32 cellular contexts compared by ENCODE assay signal in the genomic region with DNA sequence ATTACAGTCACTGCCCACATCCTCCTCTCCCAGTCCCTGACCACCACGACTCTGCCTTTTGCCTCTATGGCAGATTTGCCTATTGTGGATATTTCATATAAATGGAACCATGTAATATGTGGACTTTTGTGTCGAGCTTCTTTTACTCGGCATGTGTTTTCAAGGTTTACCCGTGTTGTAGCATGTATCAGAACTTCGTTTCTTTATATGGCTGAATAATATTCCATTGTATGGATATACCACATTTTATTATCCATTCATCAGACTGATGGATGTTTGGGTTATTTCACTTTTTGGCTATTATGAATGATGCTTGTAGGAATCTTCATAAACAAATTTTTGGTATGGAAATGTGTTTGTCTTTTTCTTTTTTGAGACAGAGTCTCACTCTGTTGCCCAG. TPM values are rescaled to one million over a fixed set of nuclear protein-coding genes. Genes with fewer than 3 reads are reported as not detected.
DNase-seq lines count a peak whose midpoint lies in the region; ATAC-seq, FAIRE-seq and TF ChIP-seq lines count a peak whose summit lies in the region.
"Had no signal": no experiment of that assay in that cellular context is flagged by ENCODE, and none has a peak within 500 bp of the region (broad histone marks: within the 10 kb centered on the region; RNA-seq: fewer than 3 reads in every experiment).

No MANE protein-coding gene starts in this region.

- POLR2A ChIA-PET in SK-N-SH (lab: Yijun Ruan, JAX): no interaction called here
- POLR2A ChIA-PET in HepG2 (lab: Yijun Ruan, JAX): interaction anchor here (1.3 kb wide), 1 partner anchor 9 kb away, joined by 4 read pairs; no protein-coding TSS in a partner anchor

- H3K4me2 ChIP-seq in SK-N-SH (no peak overlapping the region), HepG2 (ENCODE audit: low read depth, low read length) (no peak overlapping the region)
- H3K4me2 ChIP-seq: A549; BLaER1; BLaER1 treated with 17β-estradiol and CSF1 and Interleukin-3, amounts not matched to agents 10 nM and 100 nM had no signal

- BruUV-seq in HepG2 (replicated peaks; lab: Mats Ljungman, UMichigan): no TSS peak

- H2AFZ ChIP-seq in SK-N-SH (ENCODE audit: low read depth) (no peak overlapping the region), HepG2 (ENCODE audit: low read length) (no peak overlapping the region)

- H4K20me1 ChIP-seq in SK-N-SH (ENCODE audit: insufficient read depth) (no peaks in the 10 kb centered on the region), HepG2 (ENCODE audit: insufficient read depth, low read length) (no peaks in the 10 kb centered on the region)
- H4K20me1 ChIP-seq: BLaER1; BLaER1 treated with 17β-estradiol and CSF1 and Interleukin-3, amounts not matched to agents 10 nM and 100 nM had no signal

- H3K4me3 ChIP-seq in SK-N-SH (ENCODE audit: low read depth in 2 of 2, low read length in 1 of 2) (no peak overlapping the region), HepG2 (replicated peaks in 1 of 3; ENCODE audit: insufficient read depth in 1 of 3, low read depth in 2 of 3, low read length in 3 of 3) (no peak overlapping the region), right lobe of liver (no peak overlapping the region)
- H3K4me3 ChIP-seq: A549; BLaER1; BLaER1 treated with 17β-estradiol and CSF1 and Interleukin-3, amounts not matched to agents 10 nM and 100 nM had no signal

- ATAC-seq in SK-N-SH treated with all-trans-retinoic acid at 6 μM for 48 hours: no peak
- no peak for ATAC-seq in HepG2
- no peak for ATAC-seq in right lobe of liver
- ATAC-seq: A549; CD8-positive, alpha-beta T cell had no signal

- no peak for TF ChIP-seq EP300 in SK-N-SH (IDR thresholded peaks at IDR 0.05; ENCODE audit: borderline replicate concordance in 1 of 2, low read depth in 1 of 2, low read length in 1 of 2)
- TF ChIP-seq EP300 in HepG2 (IDR thresholded peaks at IDR 0.05; ENCODE audit: low read depth in 2 of 2, low read length in 2 of 2): no peak
- TF ChIP-seq EP300 in HepG2 (CRISPR knock-in tag; IDR thresholded peaks at IDR 0.05; ENCODE audit: borderline replicate concordance): no peak

- in situ Hi-C loops in HepG2 (cut with HindIII; ENCODE audit: extremely low pct_ligation_motif_present, low pct_unique_long_range_greater_than_20kb): no loop called here

- TF ChIP-seq RAD21 in SK-N-SH (IDR thresholded peaks at IDR 0.05; ENCODE audit: low read length) (no peak), HepG2 (CRISPR knock-in tag; IDR thresholded peaks at IDR 0.05) (no peak)

- no peak for TF ChIP-seq CTCF in SK-N-SH (IDR thresholded peaks at IDR 0.05)
- TF ChIP-seq CTCF in HepG2 (CRISPR knock-in tag; IDR thresholded peaks at IDR 0.05): no peak
- no peak for TF ChIP-seq CTCF in right lobe of liver (IDR thresholded peaks at IDR 0.05)

- no peak for FAIRE-seq in HepG2 (lab: Jason Lieb, UNC)
- FAIRE-seq: A549, D721Med had no signal

- 77% methylated on average over 5 of the region's 5 CpGs for WGBS in SK-N-SH (ENCODE audit: low lambda C conversion rate)
- WGBS in HepG2 (ENCODE audit: low lambda C conversion rate): 98% methylated on average over 5 of the region's 5 CpGs
- WGBS in right lobe of liver (ENCODE audit: insufficient coverage, low coverage, low lambda C conversion rate, missing lambda C conversion rate): 87% methylated on average over 5 of the region's 5 CpGs

- peaks cover 0 to 18% of the 10 kb centered on the region in 2 experiments; a peak in 2 of 4 replicates for H3K4me1 ChIP-seq in SK-N-SH (ENCODE audit: control insufficient read depth in 1 of 2, insufficient read depth in 2 of 2, low read depth in 1 of 2, low read length in 1 of 2)
- peaks cover 95% of the 10 kb centered on the region for H3K4me1 ChIP-seq in HepG2 (ENCODE audit: insufficient read depth, low read length)
- H3K4me1 ChIP-seq in right lobe of liver: no peaks in the 10 kb centered on the region
- H3K4me1 ChIP-seq: A549; BLaER1; BLaER1 treated with 17β-estradiol and CSF1 and Interleukin-3, amounts not matched to agents 10 nM and 100 nM; Caco-2 had no signal

- no peaks in the 10 kb centered on the region for H3K9me2 ChIP-seq in SK-N-SH

- no peak for TF ChIP-seq POLR2A in HepG2 (IDR thresholded peaks at IDR 0.05; ENCODE audit: insufficient read depth in 1 of 2, low read depth in 2 of 2, low read length in 2 of 2)
- TF ChIP-seq POLR2A in right lobe of liver (IDR thresholded peaks at IDR 0.05): no peak

- no peak overlapping the region for H3K9ac ChIP-seq in SK-N-SH
- no peak overlapping the region for H3K9ac ChIP-seq in HepG2 (ENCODE audit: insufficient read depth, low read depth, low read length)
- H3K9ac ChIP-seq: BLaER1; BLaER1 treated with 17β-estradiol and CSF1 and Interleukin-3, amounts not matched to agents 10 nM and 100 nM had no signal

- H3K27ac ChIP-seq in SK-N-SH (ENCODE audit: low read depth in 2 of 2, low read length in 1 of 2): no peak overlapping the region
- H3K27ac ChIP-seq in HepG2 (ENCODE audit: extremely low read length, insufficient read depth, low read length): no peak overlapping the region
- no peak overlapping the region for H3K27ac ChIP-seq in right lobe of liver
- H3K27ac ChIP-seq: 22Rv1; A549; BLaER1; BLaER1 treated with 17β-estradiol and CSF1 and Interleukin-3, amounts not matched to agents 10 nM and 100 nM; C4-2B had no signal

- intact Hi-C loops in HepG2 (cut with micrococcal nuclease; ENCODE audit: unreplicated experiment): no loop called here
- intact Hi-C loops in right lobe of liver (cut with DNase I): no loop called here

- H3K27me3 ChIP-seq in SK-N-SH (ENCODE audit: insufficient read depth): peaks cover 17% of the 10 kb centered on the region; the same call in 1 of the 2 replicates
- no peaks in the 10 kb centered on the region for H3K27me3 ChIP-seq in HepG2 (ENCODE audit: control insufficient read depth in 1 of 2, insufficient read depth in 2 of 2, low read length in 2 of 2)
- H3K27me3 ChIP-seq in right lobe of liver: no peaks in the 10 kb centered on the region
- H3K27me3 ChIP-seq: BE2C; BLaER1; BLaER1 treated with 17β-estradiol and CSF1 and Interleukin-3, amounts not matched to agents 10 nM and 100 nM had no signal

- H3K36me3 ChIP-seq in SK-N-SH (replicated peaks in 1 of 2; ENCODE audit: control insufficient read depth in 1 of 2, insufficient read depth in 2 of 2, low read length in 1 of 2) (no peaks in the 10 kb centered on the region), HepG2 (replicated peaks in 1 of 2; ENCODE audit: control insufficient read depth in 1 of 2, insufficient read depth in 2 of 2, low read length in 2 of 2) (peaks cover 3 to 4% of the 10 kb centered on the region in 2 experiments; a peak in 3 of 5 replicates), right lobe of liver (no peaks in the 10 kb centered on the region)
- H3K36me3 ChIP-seq: BLaER1; BLaER1 treated with 17β-estradiol and CSF1 and Interleukin-3, amounts not matched to agents 10 nM and 100 nM had no signal

- H3F3A ChIP-seq in SK-N-SH (replicated peaks; ENCODE audit: insufficient read depth): no peaks in the 10 kb centered on the region

- no peak for DNase-seq in SK-N-SH
- no peak for DNase-seq in HepG2 (ENCODE audit: low spot score)
- no peak for DNase-seq in right lobe of liver
- DNase-seq: 8988T; ACHN; AML-193; BE2C; C1 segment of cervical spinal cord; Caco-2; Calu3; CD4-positive, alpha-beta memory T cell; CD4-positive, alpha-beta T cell; CD4-positive, CD25-positive, alpha-beta regulatory T cell; CD8-positive, alpha-beta memory T cell; CD8-positive, alpha-beta T cell; COR-L47; DMS 273 treated with DMSO at 0.1 percent for 48 hours; DMS153; DMS53; DMS79; DMS79 treated with DMSO at 0.1 percent for 48 hours; DND-41; EL had no signal

- CTCF ChIA-PET in SK-N-SH (lab: Yijun Ruan, JAX) (interaction anchor here (1.4 to 12.6 kb wide), 3 partner anchors 12 to 91 kb away, joined by 4 to 170 read pairs (median 7); no protein-coding TSS in a partner anchor), HepG2 (lab: Yijun Ruan, JAX; ENCODE audit: low intra/inter-chr PET ratio, low total read pairs) (no interaction called here)

- H3K79me2 ChIP-seq in SK-N-SH (ENCODE audit: insufficient read depth): no peaks in the 10 kb centered on the region
- H3K79me2 ChIP-seq in HepG2 (ENCODE audit: insufficient read depth, low read length): peaks cover 98% of the 10 kb centered on the region

- H3K9me3 ChIP-seq in SK-N-SH (no peaks in the 10 kb centered on the region), HepG2 (ENCODE audit: low read length) (no peaks in the 10 kb centered on the region), right lobe of liver (no peaks in the 10 kb centered on the region)
- H3K9me3 ChIP-seq: BE2C, Caco-2 had no signal

RNA-seq across cellular contexts. Expression of a gene that starts 24.2 kb away (rescaled TPM):
- polyA plus RNA-seq in SK-N-SH (2012; rRNA removed): 15.3 and 19.7 TPM in 2 replicates
- polyA plus RNA-seq in SK-N-SH (2012; cell fraction: cytosol; rRNA removed): 18.9 and 19.2 TPM in 2 replicates
- polyA plus RNA-seq in SK-N-SH (2012; cell fraction: nucleus; rRNA removed): 28.1 and 36.0 TPM in 2 replicates
- 36.0 and 40.1 TPM in 2 replicates for total RNA-seq in HepG2 (2016; rRNA removed; fragmentation: Illumina TruSeq; extraction: Trizol)
- total RNA-seq in HepG2 (2016; cell fraction: cytosol; rRNA removed; fragmentation: Illumina TruSeq; extraction: Trizol; ENCODE audit: low read depth): 13.0 and 13.9 TPM in 2 replicates
- total RNA-seq in HepG2 (2016; cell fraction: insoluble cytoplasmic fraction; rRNA removed; fragmentation: Illumina TruSeq; extraction: Trizol): 36.8 and 38.9 TPM in 2 replicates
- total RNA-seq in HepG2 (2016; cell fraction: membrane; rRNA removed; fragmentation: Illumina TruSeq; extraction: Trizol): 37.8 and 40.8 TPM in 2 replicates
- total RNA-seq in HepG2 (2016; cell fraction: nucleus; rRNA removed; fragmentation: Illumina TruSeq; extraction: Trizol): 35.5 and 39.9 TPM in 2 replicates
- polyA plus RNA-seq in HepG2 (2011; rRNA removed): 22.6 and 27.3 TPM in 2 replicates
- 9.9 and 16.5 TPM in 2 replicates for polyA plus RNA-seq in HepG2 (2011; cell fraction: cytosol; rRNA removed)
- polyA plus RNA-seq in HepG2 (2011; cell fraction: nucleus; rRNA removed): 15.6 and 16.3 TPM in 2 replicates
- polyA plus RNA-seq in HepG2 (2012): 28.6 and 31.7 TPM in 2 replicates
- polyA plus RNA-seq in HepG2 (2016; cell fraction: cytosol; fragmentation: Illumina TruSeq; extraction: Trizol; ENCODE audit: low read depth): 10.7 and 15.9 TPM in 2 replicates
- polyA plus RNA-seq in HepG2 (2016; cell fraction: insoluble cytoplasmic fraction; fragmentation: Illumina TruSeq; extraction: Trizol; ENCODE audit: low read depth): 49.4 and 50.1 TPM in 2 replicates
- polyA plus RNA-seq in HepG2 (2016; cell fraction: membrane; fragmentation: Illumina TruSeq; extraction: Trizol; ENCODE audit: low read depth): 27.3 and 31.7 TPM in 2 replicates
- polyA plus RNA-seq in HepG2 (2016; cell fraction: nucleus; fragmentation: Illumina TruSeq; extraction: Trizol; ENCODE audit: insufficient read depth, low read depth): 72.4 and 76.7 TPM in 2 replicates
- polyA minus RNA-seq in HepG2 (2011; rRNA and poly(A)+ RNA removed; ENCODE audit: low replicate concordance): 8.6 and 12.9 TPM in 2 replicates
- 10.9 and 11.8 TPM in 2 replicates for polyA minus RNA-seq in HepG2 (2011; cell fraction: cytosol; rRNA and poly(A)+ RNA removed)
- polyA minus RNA-seq in HepG2 (2011; cell fraction: nucleus; rRNA and poly(A)+ RNA removed): 32.4 and 33.1 TPM in 2 replicates
- total RNA-seq in right lobe of liver: 1 to 10 TPM; 4.4 to 9.9 (median 5.8) TPM

RNA-seq across cellular contexts. Expression of a gene that starts 43.7 kb away (rescaled TPM):
- polyA plus RNA-seq in SK-N-SH (2012; rRNA removed): 2.7 and 2.9 TPM in 2 replicates
- 2.2 and 3.6 TPM in 2 replicates for polyA plus RNA-seq in SK-N-SH (2012; cell fraction: cytosol; rRNA removed)
- 5.0 and 7.1 TPM in 2 replicates for polyA plus RNA-seq in SK-N-SH (2012; cell fraction: nucleus; rRNA removed)
- total RNA-seq in HepG2 (2016; rRNA removed; fragmentation: Illumina TruSeq; extraction: Trizol): 61.2 and 64.2 TPM in 2 replicates
- 22.9 and 28.7 TPM in 2 replicates for total RNA-seq in HepG2 (2016; cell fraction: cytosol; rRNA removed; fragmentation: Illumina TruSeq; extraction: Trizol; ENCODE audit: low read depth)
- 62.9 and 63.8 TPM in 2 replicates for total RNA-seq in HepG2 (2016; cell fraction: insoluble cytoplasmic fraction; rRNA removed; fragmentation: Illumina TruSeq; extraction: Trizol)
- total RNA-seq in HepG2 (2016; cell fraction: membrane; rRNA removed; fragmentation: Illumina TruSeq; extraction: Trizol): 43.0 and 57.1 TPM in 2 replicates
- 118 and 132 TPM in 2 replicates for total RNA-seq in HepG2 (2016; cell fraction: nucleus; rRNA removed; fragmentation: Illumina TruSeq; extraction: Trizol)
- 26.8 and 31.3 TPM in 2 replicates for polyA plus RNA-seq in HepG2 (2011; rRNA removed)
- polyA plus RNA-seq in HepG2 (2011; cell fraction: cytosol; rRNA removed): 20.4 and 21.0 TPM in 2 replicates
- 110 and 130 TPM in 2 replicates for polyA plus RNA-seq in HepG2 (2011; cell fraction: nucleus; rRNA removed)
- polyA plus RNA-seq in HepG2 (2012): 47.0 and 84.0 TPM in 2 replicates
- 10.7 and 14.3 TPM in 2 replicates for polyA plus RNA-seq in HepG2 (2016; cell fraction: cytosol; fragmentation: Illumina TruSeq; extraction: Trizol; ENCODE audit: low read depth)
- polyA plus RNA-seq in HepG2 (2016; cell fraction: insoluble cytoplasmic fraction; fragmentation: Illumina TruSeq; extraction: Trizol; ENCODE audit: low read depth): 38.8 and 51.0 TPM in 2 replicates
- 17.8 and 18.3 TPM in 2 replicates for polyA plus RNA-seq in HepG2 (2016; cell fraction: membrane; fragmentation: Illumina TruSeq; extraction: Trizol; ENCODE audit: low read depth)
- polyA plus RNA-seq in HepG2 (2016; cell fraction: nucleus; fragmentation: Illumina TruSeq; extraction: Trizol; ENCODE audit: insufficient read depth, low read depth): 158 and 174 TPM in 2 replicates
- polyA minus RNA-seq in HepG2 (2011; rRNA and poly(A)+ RNA removed; ENCODE audit: low replicate concordance): 1.5 and 97.9 TPM in 2 replicates
- polyA minus RNA-seq in HepG2 (2011; cell fraction: cytosol; rRNA and poly(A)+ RNA removed): 60.3 and 64.2 TPM in 2 replicates
- 142 and 160 TPM in 2 replicates for polyA minus RNA-seq in HepG2 (2011; cell fraction: nucleus; rRNA and poly(A)+ RNA removed)
- 10 to 100 TPM in 2 of 6 experiments, 1 to 10 TPM in 4; 1.6 to 19.5 (median 6.5) TPM for total RNA-seq in right lobe of liver
- polyA plus RNA-seq: BJ; CD14-positive monocyte; CD4-positive, alpha-beta memory T cell had no signal
